ENCODE assay signal across 11 cellular contexts in genomic region chr10:4372601-4373000, GRCh38.
A peak's percentile ranks its signal among the peaks of the same experiment; 100 is the strongest.
DNase-seq lines count a peak whose midpoint lies in the region; FAIRE-seq and TF ChIP-seq lines count a peak whose summit lies in the region.
"Had no signal": no experiment of that assay in that cellular context is flagged by ENCODE, and none has a peak within 500 bp of the region (broad histone marks: within the 10 kb centered on the region; RNA-seq: fewer than 3 reads in every experiment).

No MANE protein-coding gene starts in this region.

- FAIRE-seq in H54 (lab: Jason Lieb, UNC) = no peak

- DNase-seq in EL = peak; percentile 95
- peak; percentile 2 for DNase-seq in T1000 (lab: John Stamatoyannopoulos, UW)
- DNase-seq in foreskin fibroblast = peak; percentile 97 to 98
- peak; percentile 72 for DNase-seq in pulmonary artery endothelial cell (ENCODE audit: low read depth, low spot score)
- no peak for DNase-seq in H54 (ENCODE audit: insufficient read length, low spot score)
- DNase-seq in GM10266 (ENCODE audit: extremely low spot score) = no peak
- DNase-seq in T-helper 9 cell = no peak
- no peak for DNase-seq in suprapubic skin (ENCODE audit: low spot score in 2 of 2)
- DNase-seq: activated naive CD8-positive, alpha-beta T cell treated with anti-CD3 and anti-CD28 coated beads, Interleukin-2, amount 10 ng/mL, durations not matched to agents 7 days and 5 days; COR-L47 had no signal

- no peak for TF ChIP-seq EP300 in suprapubic skin (IDR thresholded peaks at IDR 0.05)

- TF ChIP-seq POLR2A in H54 (IDR thresholded peaks at IDR 0.05; ENCODE audit: low read depth, low read length) = no peak
- no peak for TF ChIP-seq POLR2A in suprapubic skin (IDR thresholded peaks at IDR 0.05)

- H3K36me3 ChIP-seq in suprapubic skin = no peaks in the 10 kb centered on the region

- TF ChIP-seq CTCF in foreskin fibroblast (IDR thresholded peaks at IDR 0.05; ENCODE audit: low read depth, low read length) (no peak), GM10266 (IDR thresholded peaks at IDR 0.05; ENCODE audit: control insufficient read depth, insufficient read depth, low read depth, missing control alignments) (no peak), suprapubic skin (IDR thresholded peaks at IDR 0.05) (no peak)

- no peak overlapping the region for H3K27ac ChIP-seq in suprapubic skin

- no peaks in the 10 kb centered on the region for H3K27me3 ChIP-seq in suprapubic skin

- no peaks in the 10 kb centered on the region for H3K9me3 ChIP-seq in suprapubic skin

- no peak overlapping the region for H3K4me3 ChIP-seq in foreskin fibroblast (ENCODE audit: low read depth in 1 of 2, low read length in 2 of 2)
- no peak overlapping the region for H3K4me3 ChIP-seq in suprapubic skin
- H3K4me3 ChIP-seq: lung had no signal

- H3K4me1 ChIP-seq in suprapubic skin = no peaks in the 10 kb centered on the region

- WGBS in suprapubic skin = 49% methylated on average over 6 of the region's 6 CpGs

Comparison
In these comparisons a context has a peak if more than half of its experiments do, and no peak if none do; other contexts are left out.
1. DNase-seq: peak in EL (single experiment), T1000 (single experiment), foreskin fibroblast (2 of 2) and pulmonary artery endothelial cell (single experiment); none in H54 (single experiment), GM10266 (single experiment), T-helper 9 cell (single experiment) and suprapubic skin (0 of 2).